In the genomic region with DNA sequence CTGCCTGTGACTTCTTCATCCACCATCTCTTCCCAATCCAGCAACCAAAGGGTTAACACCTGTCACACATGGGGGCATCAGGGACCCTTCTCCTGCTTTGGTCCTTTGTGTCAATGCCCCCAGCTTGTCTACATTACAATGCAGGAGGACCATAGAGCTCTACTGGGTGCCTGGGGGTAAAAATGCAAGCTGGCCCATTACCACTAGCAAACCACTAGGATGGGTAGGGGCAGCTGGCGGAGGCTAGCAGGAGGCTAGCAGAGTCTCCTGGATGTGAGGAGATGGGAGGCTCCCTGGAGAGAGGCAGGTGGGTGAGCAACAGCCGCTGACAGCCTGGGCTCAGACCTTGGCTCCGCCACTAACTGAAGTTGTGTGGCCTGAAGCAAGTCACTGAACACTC, we compare ENCODE assay signal across 1 cellular context.
TF ChIP-seq lines count a peak whose summit lies in the region.

No MANE protein-coding gene starts in this region.

TF ChIP-seq in H1, 55 proteins besides CTCF, POLR2A, EP300 and RAD21 (continued from another document):
- TF ChIP-seq BACH1 (IDR thresholded peaks at IDR 0.05; ENCODE audit: low read length) = no peak
- TF ChIP-seq BRCA1 (IDR thresholded peaks at IDR 0.05; ENCODE audit: low read depth, low read length) = no peak
- TF ChIP-seq POU5F1 (IDR thresholded peaks at IDR 0.05; ENCODE audit: low read depth, low read length) = no peak
- no peak for TF ChIP-seq SIRT6 (IDR thresholded peaks at IDR 0.05; ENCODE audit: low read length)
- TF ChIP-seq HDAC2 (IDR thresholded peaks at IDR 0.05; ENCODE audit: borderline replicate concordance in 1 of 2, low read depth in 2 of 2, low read length in 2 of 2) = no peak
- TF ChIP-seq FOSL1 (IDR thresholded peaks at IDR 0.05; ENCODE audit: insufficient read depth, low read depth, low read length) = no peak
- no peak for TF ChIP-seq KDM5A (IDR thresholded peaks at IDR 0.05; ENCODE audit: low read length)
- no peak for TF ChIP-seq HDAC6 (IDR thresholded peaks at IDR 0.05; ENCODE audit: low read depth, low read length)
- TF ChIP-seq PHF8 (conservative IDR thresholded peaks at IDR 0.05; ENCODE audit: low read depth, low read length) = no peak
- no peak for TF ChIP-seq CBX8 (IDR thresholded peaks at IDR 0.05; ENCODE audit: borderline replicate concordance, low read depth, low read length)
- no peak for TF ChIP-seq SAP30 (IDR thresholded peaks at IDR 0.05; ENCODE audit: insufficient read depth, insufficient replicate concordance, low read length)
- no peak for TF ChIP-seq SIX5 (IDR thresholded peaks at IDR 0.05; ENCODE audit: low read depth, low read length)
- TF ChIP-seq TAF1 (IDR thresholded peaks at IDR 0.05; ENCODE audit: low read depth, low read length) = no peak
TF ChIP-seq in H1: peak in this region for 0.
